In genomic region chr4:5756271-5756670, GRCh38 we compare ENCODE assay signal across 20 cellular contexts.
"Had no signal": no experiment of that assay in that cellular context is flagged by ENCODE, and none has a peak within 500 bp of the region (broad histone marks: within the 10 kb centered on the region; RNA-seq: fewer than 3 reads in every experiment).

No MANE protein-coding gene starts in this region.

- DNase-seq: central memory CD4-positive, alpha-beta T cell; cortex of kidney; effector memory CD8-positive, alpha-beta T cell; gastrocnemius medialis; kidney; left cardiac atrium; mesendoderm; natural killer cell; right cardiac atrium; sigmoid colon; stimulated activated CD4-positive, alpha-beta T cell treated with anti-CD3 and anti-CD28 coated beads, Interleukin-2, amount 100 ng/mL, for 24 hours; stimulated activated CD4-positive, alpha-beta T cell treated with anti-CD3 and anti-CD28 coated beads, Interleukin-4, amount 100 ng/mL, for 24 hours; stimulated activated naive CD4-positive, alpha-beta T cell treated with Interleukin-2 at 50 U/mL for 16 hours; stomach; thyroid gland; trophoblast cell had no signal

- H3K36me3 Mint-ChIP-seq: natural killer cell; stimulated activated effector memory CD8-positive, alpha-beta T cell treated with anti-CD3 and anti-CD28 coated beads, Interleukin-12 subunit alpha, Interleukin-12 subunit beta, amount 100 ng/mL, for 72 hours had no signal

- H3K4me3 Mint-ChIP-seq: effector memory CD8-positive, alpha-beta T cell; natural killer cell; stimulated activated effector memory CD8-positive, alpha-beta T cell treated with anti-CD3 and anti-CD28 coated beads, Interleukin-12 subunit alpha, Interleukin-12 subunit beta, amount 100 ng/mL, for 72 hours had no signal

- H3K9me3 ChIP-seq: gastrocnemius medialis, left lung, neutrophil, prostate gland, sigmoid colon, stomach, thyroid gland had no signal

- H3K9me3 Mint-ChIP-seq: effector memory CD8-positive, alpha-beta T cell; natural killer cell; stimulated activated effector memory CD8-positive, alpha-beta T cell treated with anti-CD3 and anti-CD28 coated beads, Interleukin-12 subunit alpha, Interleukin-12 subunit beta, amount 100 ng/mL, for 72 hours had no signal

- H3K27me3 ChIP-seq: gastrocnemius medialis, left lung, neutrophil, sigmoid colon, stomach, thyroid gland had no signal

- H3K27ac Mint-ChIP-seq: effector memory CD8-positive, alpha-beta T cell; natural killer cell; stimulated activated effector memory CD8-positive, alpha-beta T cell treated with anti-CD3 and anti-CD28 coated beads, Interleukin-12 subunit alpha, Interleukin-12 subunit beta, amount 100 ng/mL, for 72 hours had no signal

- H3K36me3 ChIP-seq: gastrocnemius medialis, neutrophil, prostate gland had no signal

- H3K27ac ChIP-seq: gastrocnemius medialis, left lung, neutrophil, prostate gland, sigmoid colon, stomach, thyroid gland had no signal

- H3K4me1 Mint-ChIP-seq: natural killer cell had no signal

- ATAC-seq: effector memory CD8-positive, alpha-beta T cell; gastrocnemius medialis; left cardiac atrium; left lung; natural killer cell; right cardiac atrium; stimulated activated effector memory CD8-positive, alpha-beta T cell treated with anti-CD3 and anti-CD28 coated beads, Interleukin-12 subunit alpha, Interleukin-12 subunit beta, amount 100 ng/mL, for 72 hours had no signal

- H3K4me3 ChIP-seq: gastrocnemius medialis, left lung, prostate gland, sigmoid colon, stomach, thyroid gland had no signal

- H3K27me3 Mint-ChIP-seq: effector memory CD8-positive, alpha-beta T cell had no signal

- H3K4me1 ChIP-seq: gastrocnemius medialis, left lung, prostate gland, sigmoid colon, stomach, thyroid gland had no signal
